In genomic region chr12:89525824-89526770, GRCh38 we compare ENCODE assay signal across 1 cellular context.
TF ChIP-seq lines count a peak whose summit lies in the region.

POC1B (minus strand) TSS chr12:89526047; CDS start chr12:89525895, 152 bp downstream.

TF ChIP-seq in K562, 482 proteins besides CTCF, POLR2A, EP300 and RAD21 (continued from another document and continues in another):
- TF ChIP-seq ZNF398 (CRISPR knock-in tag; IDR thresholded peaks at IDR 0.05): no peak
- TF ChIP-seq HEY1 (CRISPR knock-in tag; IDR thresholded peaks at IDR 0.05; ENCODE audit: borderline replicate concordance): no peak
- no peak for TF ChIP-seq ZNF134 (CRISPR knock-in tag; conservative IDR thresholded peaks at IDR 0.05)
- no peak for TF ChIP-seq WHSC1 (IDR thresholded peaks at IDR 0.05; ENCODE audit: low read length)
- TF ChIP-seq MCM7 (IDR thresholded peaks at IDR 0.05): no peak
- TF ChIP-seq ZNF512 (tag; IDR thresholded peaks at IDR 0.05): no peak
- no peak for TF ChIP-seq NUFIP1 (IDR thresholded peaks at IDR 0.05; ENCODE audit: partially characterized antibody)
- TF ChIP-seq TFE3 (CRISPR knock-in tag; IDR thresholded peaks at IDR 0.05): no peak
- no peak; the same call in 1 of the 2 replicates for TF ChIP-seq AFF4 (CRISPR knock-in tag; IDR thresholded peaks at IDR 0.05)
- no peak for TF ChIP-seq ZNF324 (CRISPR knock-in tag; IDR thresholded peaks at IDR 0.05)
- TF ChIP-seq THRAP3 (IDR thresholded peaks at IDR 0.05; ENCODE audit: borderline replicate concordance): no peak
- peak; percentile 63 to 87 for TF ChIP-seq MAZ (CRISPR knock-in tag; conservative IDR thresholded peaks at IDR 0.05 in 1 of 2, IDR thresholded peaks at IDR 0.05 in 1 of 2)
- TF ChIP-seq ZNF121 (CRISPR knock-in tag; conservative IDR thresholded peaks at IDR 0.05): no peak
- TF ChIP-seq ZNF699 (CRISPR knock-in tag; IDR thresholded peaks at IDR 0.05; ENCODE audit: insufficient replicate concordance): no peak
- TF ChIP-seq ZSCAN32 (CRISPR knock-in tag; IDR thresholded peaks at IDR 0.05): no peak
- no peak; the same call in 1 of the 2 replicates for TF ChIP-seq VEZF1 (CRISPR knock-in tag; IDR thresholded peaks at IDR 0.05)
- no peak for TF ChIP-seq MAFG (tag; conservative IDR thresholded peaks at IDR 0.05)
- TF ChIP-seq ZNF655 (CRISPR knock-in tag; IDR thresholded peaks at IDR 0.05): no peak
- no peak for TF ChIP-seq ILK (tag; IDR thresholded peaks at IDR 0.05; ENCODE audit: borderline replicate concordance, low read depth)
- TF ChIP-seq ZNF140 (CRISPR knock-in tag; IDR thresholded peaks at IDR 0.05): no peak
- no peak for TF ChIP-seq ZNF668 (CRISPR knock-in tag; IDR thresholded peaks at IDR 0.05)
- no peak for TF ChIP-seq DLX4 (CRISPR knock-in tag; IDR thresholded peaks at IDR 0.05)
- TF ChIP-seq ELF1 (tag; IDR thresholded peaks at IDR 0.05): 0 out of 2 replicates have a peak, but pooled peaks have one; percentile 45
- no peak for TF ChIP-seq ESRRB (CRISPR knock-in tag; IDR thresholded peaks at IDR 0.05; ENCODE audit: borderline replicate concordance)
- TF ChIP-seq HOXB6 (CRISPR knock-in tag; IDR thresholded peaks at IDR 0.05; ENCODE audit: borderline replicate concordance): no peak
- TF ChIP-seq PML (IDR thresholded peaks at IDR 0.05; ENCODE audit: low read length): peak; percentile 45; the same call in 1 of the 2 replicates
- peak; percentile 88 to 91 for TF ChIP-seq FOXK2 (conservative IDR thresholded peaks at IDR 0.05 in 1 of 2, IDR thresholded peaks at IDR 0.05 in 1 of 2; ENCODE audit: low read depth in 2 of 2)
- peak; percentile 66; the same call in 1 of the 2 replicates for TF ChIP-seq NFRKB (IDR thresholded peaks at IDR 0.05; ENCODE audit: low read depth)
- TF ChIP-seq HINFP (tag; conservative IDR thresholded peaks at IDR 0.05; ENCODE audit: low read depth): no peak
- no peak for TF ChIP-seq NCOA2 (IDR thresholded peaks at IDR 0.05; ENCODE audit: partially characterized antibody in 2 of 2)
- TF ChIP-seq TAF15 (IDR thresholded peaks at IDR 0.05; ENCODE audit: low read depth, low read length): no peak
- no peak for TF ChIP-seq ZNF175 (CRISPR knock-in tag; IDR thresholded peaks at IDR 0.05; ENCODE audit: low read depth)
- TF ChIP-seq TRIM24 (IDR thresholded peaks at IDR 0.05): peak in 1 of 2 experiments; percentile 86; a peak in 2 of 4 replicates
- no peak for TF ChIP-seq FOSL1 (tag; conservative IDR thresholded peaks at IDR 0.05)
- peak in 2 of 3 experiments; percentile 45 to 76 for TF ChIP-seq YY1 (IDR thresholded peaks at IDR 0.05; ENCODE audit: borderline replicate concordance in 1 of 3, control insufficient read depth in 1 of 3, extremely low read depth in 1 of 3, insufficient read depth in 3 of 3, insufficient read length in 1 of 3, insufficient replicate concordance in 2 of 3, low read depth in 1 of 3, low read length in 2 of 3)
- no peak for TF ChIP-seq HIVEP1 (CRISPR knock-in tag; IDR thresholded peaks at IDR 0.05)
- no peak for TF ChIP-seq ZNF174 (CRISPR knock-in tag; IDR thresholded peaks at IDR 0.05)
- TF ChIP-seq KDM1A (IDR thresholded peaks at IDR 0.05): 0 out of 4 replicates have a peak, but pooled peaks of 1 of the 2 experiments have one; percentile 7
- no peak for TF ChIP-seq ZNF184 (CRISPR knock-in tag; IDR thresholded peaks at IDR 0.05)
- no peak for TF ChIP-seq STAG1 (CRISPR knock-in tag; IDR thresholded peaks at IDR 0.05; ENCODE audit: borderline replicate concordance)
- TF ChIP-seq ZNF785 (CRISPR knock-in tag; IDR thresholded peaks at IDR 0.05): no peak
- no peak for TF ChIP-seq ATF2 (CRISPR knock-in tag; IDR thresholded peaks at IDR 0.05)
- no peak for TF ChIP-seq PURB (CRISPR knock-in tag; IDR thresholded peaks at IDR 0.05; ENCODE audit: low read depth)
- peak; percentile 64 for TF ChIP-seq PCBP1 (IDR thresholded peaks at IDR 0.05; ENCODE audit: low read depth, low read length, poor library complexity, severe bottlenecking)
- no peak for TF ChIP-seq TSHZ1 (CRISPR knock-in tag; IDR thresholded peaks at IDR 0.05)
- TF ChIP-seq FUS (optimal IDR thresholded peaks at IDR 0.05; ENCODE audit: low read depth, low read length): no peak
